Comparison of ENCODE assay signal across 34 cellular contexts in the genomic region with DNA sequence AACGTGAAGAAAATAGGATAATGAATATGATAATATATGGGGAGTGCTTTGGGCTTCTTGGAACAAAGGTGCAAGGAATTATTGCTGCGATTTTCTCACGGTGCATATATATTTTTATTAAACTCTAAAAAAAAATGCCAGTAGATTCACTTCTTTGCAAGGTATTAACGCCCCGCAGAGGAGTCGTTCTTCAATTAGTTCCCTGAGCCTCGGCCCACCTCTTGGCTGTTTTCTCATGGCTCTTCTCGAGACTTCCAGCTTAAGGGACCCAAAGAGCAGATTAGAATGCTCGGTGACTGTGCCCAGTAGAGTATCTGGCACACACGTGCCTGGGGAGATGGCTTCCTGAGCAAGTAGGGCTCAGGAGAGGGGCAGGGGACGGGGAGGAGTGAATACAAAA.
"Had no signal": no experiment of that assay in that cellular context is flagged by ENCODE, and none has a peak within 500 bp of the region (broad histone marks: within the 10 kb centered on the region; RNA-seq: fewer than 3 reads in every experiment).

No MANE protein-coding gene starts in this region.

- DNase-seq: Karpas-422, Kasumi-1, KBM-7, KG1, MG63, MM.1S, MV-4-11, NCI-H1048, NCI-H1092 treated with DMSO at 0.1 percent for 48 hours, NCI-H1105, NCI-H1105 treated with DMSO at 0.1 percent for 48 hours, NCI-H1417, NCI-H1417 treated with DMSO at 0.1 percent for 48 hours, NCI-H1436, NCI-H1436 treated with DMSO at 0.1 percent for 48 hours, NCI-H146, NCI-H1694, NCI-H1694 treated with DMSO at 0.1 percent for 48 hours, NCI-H187, NCI-H187 treated with DMSO at 0.1 percent for 48 hours, NCI-H1930, NCI-H2029, NCI-H2029 treated with DMSO at 0.1 percent for 48 hours, NCI-H2081, NCI-H2081 treated with DMSO at 0.1 percent for 48 hours, NCI-H2107, NCI-H2171, NCI-H2171 treated with DMSO at 0.1 percent for 48 hours, NCI-H2227 treated with DMSO at 0.1 percent for 48 hours, NCI-H226, NCI-H345, NCI-H446, NCI-H446 treated with DMSO at 0.1 percent for 48 hours, NCI-H510A had no signal

- H3K27me3 ChIP-seq: MG63 had no signal

- H3K4me3 ChIP-seq: MG63 had no signal

- H3K36me3 ChIP-seq: MG63 had no signal
